ENCODE assay signal across 8 cellular contexts in genomic region chr12:49130151-49131050, GRCh38.
DNase-seq lines count a peak whose midpoint lies in the region; ATAC-seq and TF ChIP-seq lines count a peak whose summit lies in the region.

No MANE protein-coding gene starts in this region.

- DNase-seq in NCI-H345 (lab: John Stamatoyannopoulos, UW) (peak; percentile 68), NCI-H345 treated with DMSO at 0.1 percent for 48 hours (lab: John Stamatoyannopoulos, UW; ENCODE audit: unreplicated experiment) (no peak), NCI-H2029 (lab: John Stamatoyannopoulos, UW) (peak; percentile 92), T1000 (lab: John Stamatoyannopoulos, UW) (peak; percentile 90), astrocyte of the hippocampus (ENCODE audit: low read depth, low spot score) (peak; percentile 97), hypothalamus (lab: John Stamatoyannopoulos, UW) (peak; percentile 43 to 93 (median 83)), retinal pigment epithelial cell (ENCODE audit: low read depth) (peak; percentile 75)

- H3K4me3 ChIP-seq in retinal pigment epithelial cell (ENCODE audit: low read length): peak overlapping the region; percentile 92

- peak; percentile 90 for TF ChIP-seq CTCF in retinal pigment epithelial cell (conservative IDR thresholded peaks at IDR 0.05; ENCODE audit: low read depth, low read length)

- peak; percentile 50 for ATAC-seq in HG03025 (IDR thresholded peaks at IDR 0.05; ENCODE audit: low FRiP score, unreplicated experiment)
